ENCODE assay signal across 33 cellular contexts in the genomic region with DNA sequence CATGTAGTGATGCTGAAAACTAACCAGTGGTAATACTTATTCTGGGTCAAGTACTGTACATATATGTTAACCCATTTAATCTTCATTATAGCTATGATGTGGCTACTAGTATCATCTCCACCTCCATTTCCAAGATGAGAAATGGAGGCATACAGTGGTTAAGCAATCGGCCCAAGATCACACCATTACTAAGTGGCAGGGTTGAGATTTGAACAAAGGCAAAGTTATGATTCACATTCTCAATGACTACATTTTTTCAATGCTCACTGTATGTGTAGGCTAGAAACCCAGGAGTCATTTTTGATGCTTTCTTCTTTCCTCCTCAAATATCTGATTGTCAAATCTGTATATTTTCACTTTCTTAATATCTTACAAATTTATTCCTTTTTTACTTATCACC. TPM values are rescaled to one million over a fixed set of nuclear protein-coding genes. Genes with fewer than 3 reads are reported as not detected.
"Had no signal": no experiment of that assay in that cellular context is flagged by ENCODE, and none has a peak within 500 bp of the region (broad histone marks: within the 10 kb centered on the region; RNA-seq: fewer than 3 reads in every experiment).

No MANE protein-coding gene starts in this region.

- H3K27ac ChIP-seq: adrenal gland, ascending aorta, breast epithelium, epithelial cell of prostate, esophagus squamous epithelium had no signal

- H3K4me1 ChIP-seq: adrenal gland, ascending aorta, breast epithelium, esophagus squamous epithelium had no signal

- H3K27ac Mint-ChIP-seq: activated CD4-positive, alpha-beta memory T cell treated with anti-CD3 and anti-CD28 coated beads for 36 hours; activated CD4-positive, alpha-beta T cell treated with anti-CD3 and anti-CD28 coated beads for 36 hours; activated CD4-positive, alpha-beta T cell treated with anti-CD3 and anti-CD28 coated beads, Interleukin-2, amount 10 ng/mL, durations not matched to agents 24 days and 14 days; activated CD8-positive, alpha-beta memory T cell treated with anti-CD3 and anti-CD28 coated beads, Interleukin-2, amount 10 ng/mL, durations not matched to agents 7 days and 5 days; activated CD8-positive, alpha-beta T cell treated with anti-CD3 and anti-CD28 coated beads, Interleukin-2, amount 10 ng/mL, durations not matched to agents 7 days and 5 days; activated naive CD4-positive, alpha-beta T cell treated with anti-CD3 and anti-CD28 coated beads for 36 hours; activated naive CD4-positive, alpha-beta T cell treated with anti-CD3 and anti-CD28 coated beads, Interleukin-2, amount 50 U/mL, for 24 hours; activated naive CD8-positive, alpha-beta T cell treated with anti-CD3 and anti-CD28 coated beads for 36 hours; activated naive CD8-positive, alpha-beta T cell treated with anti-CD3 and anti-CD28 coated beads, Interleukin-2, amount 50 U/mL, for 24 hours; activated T-helper 1 cell treated with anti-CD3 and anti-CD28 coated beads, Interleukin-12 subunit alpha, Interleukin-12 subunit beta, Interleukin-2, Interleukin-4 antibody, amounts not matched to agents 30 ng/mL and 10 ng/mL and 1 ng/mL, durations not matched to agents 14 hours and 24 hours and 36 hours; activated T-helper 2 cell treated with anti-CD3 and anti-CD28 coated beads, Interferon-gamma antibody, Interleukin-2, Interleukin-4, amounts not matched to agents 10 μg/mL and 5 μg/mL and 100 μg/mL, durations not matched to agents 14 hours and 24 hours and 36 hours; brain; effector memory CD8-positive, alpha-beta T cell; T-helper 17 cell; T-helper 2 cell treated with Interferon-gamma antibody and Interleukin-4, amounts not matched to agents 5 μg/mL and 100 μg/mL, for 36 hours had no signal

- H3K9me3 Mint-ChIP-seq: activated CD4-positive, alpha-beta T cell treated with anti-CD3 and anti-CD28 coated beads, Interleukin-2, amount 10 ng/mL, durations not matched to agents 24 days and 14 days; activated naive CD8-positive, alpha-beta T cell treated with anti-CD3 and anti-CD28 coated beads, Interleukin-2, amount 50 U/mL, for 24 hours had no signal

- H3K27me3 ChIP-seq: adrenal gland, ascending aorta, breast epithelium, esophagus squamous epithelium had no signal

- ATAC-seq: activated CD4-positive, alpha-beta T cell treated with anti-CD3 and anti-CD28 coated beads for 36 hours; activated CD8-positive, alpha-beta memory T cell treated with anti-CD3 and anti-CD28 coated beads, Interleukin-2, amount 10 ng/mL, durations not matched to agents 7 days and 5 days; activated CD8-positive, alpha-beta T cell treated with anti-CD3 and anti-CD28 coated beads, Interleukin-2, amount 10 ng/mL, durations not matched to agents 7 days and 5 days; activated naive CD8-positive, alpha-beta T cell treated with anti-CD3 and anti-CD28 coated beads, Interleukin-2, amount 50 U/mL, for 24 hours; effector memory CD8-positive, alpha-beta T cell; T-helper 17 cell had no signal

- H3K36me3 ChIP-seq: adrenal gland, ascending aorta, breast epithelium, esophagus squamous epithelium had no signal

- H3K4me3 ChIP-seq: adrenal gland, ascending aorta, breast epithelium, esophagus squamous epithelium had no signal

- H3K36me3 Mint-ChIP-seq: activated CD4-positive, alpha-beta memory T cell treated with anti-CD3 and anti-CD28 coated beads for 36 hours; activated naive CD8-positive, alpha-beta T cell treated with anti-CD3 and anti-CD28 coated beads for 36 hours had no signal

- H3K4me1 Mint-ChIP-seq: activated CD4-positive, alpha-beta T cell treated with anti-CD3 and anti-CD28 coated beads for 36 hours; activated CD4-positive, alpha-beta T cell treated with anti-CD3 and anti-CD28 coated beads, Interleukin-2, amount 10 ng/mL, durations not matched to agents 24 days and 14 days; activated CD8-positive, alpha-beta memory T cell treated with anti-CD3 and anti-CD28 coated beads, Interleukin-2, amount 10 ng/mL, durations not matched to agents 7 days and 5 days; activated naive CD4-positive, alpha-beta T cell treated with anti-CD3 and anti-CD28 coated beads, Interleukin-2, amount 50 U/mL, for 24 hours; activated naive CD8-positive, alpha-beta T cell treated with anti-CD3 and anti-CD28 coated beads for 36 hours; activated naive CD8-positive, alpha-beta T cell treated with anti-CD3 and anti-CD28 coated beads, Interleukin-2, amount 50 U/mL, for 24 hours; central memory CD8-positive, alpha-beta T cell; T-helper 17 cell had no signal

- H3K4me3 Mint-ChIP-seq: activated CD4-positive, alpha-beta memory T cell treated with anti-CD3 and anti-CD28 coated beads for 36 hours; activated CD4-positive, alpha-beta T cell treated with anti-CD3 and anti-CD28 coated beads for 36 hours; activated CD4-positive, alpha-beta T cell treated with anti-CD3 and anti-CD28 coated beads, Interleukin-2, amount 10 ng/mL, durations not matched to agents 24 days and 14 days; activated CD8-positive, alpha-beta memory T cell treated with anti-CD3 and anti-CD28 coated beads, Interleukin-2, amount 10 ng/mL, durations not matched to agents 7 days and 5 days; activated CD8-positive, alpha-beta T cell treated with anti-CD3 and anti-CD28 coated beads, Interleukin-2, amount 10 ng/mL, durations not matched to agents 7 days and 5 days; activated naive CD4-positive, alpha-beta T cell treated with anti-CD3 and anti-CD28 coated beads for 36 hours; activated naive CD4-positive, alpha-beta T cell treated with anti-CD3 and anti-CD28 coated beads, Interleukin-2, amount 50 U/mL, for 24 hours; activated naive CD8-positive, alpha-beta T cell treated with anti-CD3 and anti-CD28 coated beads for 36 hours; activated naive CD8-positive, alpha-beta T cell treated with anti-CD3 and anti-CD28 coated beads, Interleukin-2, amount 50 U/mL, for 24 hours; activated T-helper 1 cell treated with anti-CD3 and anti-CD28 coated beads, Interleukin-12 subunit alpha, Interleukin-12 subunit beta, Interleukin-2, Interleukin-4 antibody, amounts not matched to agents 30 ng/mL and 10 ng/mL and 1 ng/mL, durations not matched to agents 14 hours and 24 hours and 36 hours; brain; central memory CD8-positive, alpha-beta T cell; effector memory CD8-positive, alpha-beta T cell; T-helper 17 cell; T-helper 2 cell treated with Interferon-gamma antibody and Interleukin-4, amounts not matched to agents 5 μg/mL and 100 μg/mL, for 36 hours had no signal

- DNase-seq: activated CD4-positive, alpha-beta memory T cell treated with anti-CD3 and anti-CD28 coated beads for 36 hours; activated CD4-positive, alpha-beta T cell treated with anti-CD3 and anti-CD28 coated beads for 36 hours; activated CD4-positive, alpha-beta T cell treated with anti-CD3 and anti-CD28 coated beads, Interleukin-2, amount 10 ng/mL, durations not matched to agents 24 days and 14 days; activated CD4-positive, CD25-positive, alpha-beta regulatory T cell; activated CD4-positive, CD25-positive, alpha-beta regulatory T cell treated with anti-CD3 and anti-CD28 coated beads, Interleukin-2, amount 50 U/mL, for 72 hours; activated CD8-positive, alpha-beta memory T cell treated with anti-CD3 and anti-CD28 coated beads, Interleukin-2, amount 10 ng/mL, durations not matched to agents 7 days and 5 days; activated CD8-positive, alpha-beta memory T cell treated with anti-CD3 and anti-CD28 coated beads, Interleukin-2, amount 50 U/mL, for 4 hours; activated CD8-positive, alpha-beta T cell treated with anti-CD3 and anti-CD28 coated beads, Interleukin-2, amount 10 ng/mL, durations not matched to agents 7 days and 5 days; activated effector memory CD4-positive, alpha-beta T cell treated with anti-CD3 and anti-CD28 coated beads, Interleukin-2, amount 50 U/mL, for 16 hours; activated naive CD4-positive, alpha-beta T cell treated with anti-CD3 and anti-CD28 coated beads for 36 hours; activated naive CD8-positive, alpha-beta T cell treated with anti-CD3 and anti-CD28 coated beads for 36 hours; activated naive CD8-positive, alpha-beta T cell treated with anti-CD3 and anti-CD28 coated beads, Interleukin-2, amount 50 U/mL, for 24 hours; activated T-cell treated with anti-CD3 and anti-CD28 coated beads, Interleukin-2, amount 50 U/mL, for 1 hour; activated T-cell treated with anti-CD3 and anti-CD28 coated beads, Interleukin-2, amount 50 U/mL, for 48 hours; adrenal gland; cortex of kidney; dermis blood vessel endothelial cell; effector CD4-positive, alpha-beta T cell; effector memory CD8-positive, alpha-beta T cell; esophagus squamous epithelium; head of caudate nucleus; T-helper 1 cell; T-helper 17 cell; T1000 had no signal

RNA-seq across cellular contexts. Expression of gene ABI3BP, which starts 30.2 kb away (rescaled TPM):
- total RNA-seq: activated CD4-positive, alpha-beta memory T cell treated with anti-CD3 and anti-CD28 coated beads for 36 hours; activated CD4-positive, alpha-beta T cell treated with anti-CD3 and anti-CD28 coated beads for 36 hours; activated CD4-positive, alpha-beta T cell treated with anti-CD3 and anti-CD28 coated beads, Interleukin-2, amount 10 ng/mL, durations not matched to agents 24 days and 14 days; activated naive CD4-positive, alpha-beta T cell treated with anti-CD3 and anti-CD28 coated beads for 36 hours; activated T-helper 1 cell treated with anti-CD3 and anti-CD28 coated beads, Interleukin-12 subunit alpha, Interleukin-12 subunit beta, Interleukin-2, Interleukin-4 antibody, amounts not matched to agents 30 ng/mL and 10 ng/mL and 1 ng/mL, durations not matched to agents 14 hours and 24 hours and 36 hours; activated T-helper 2 cell treated with anti-CD3 and anti-CD28 coated beads, Interferon-gamma antibody, Interleukin-2, Interleukin-4, amounts not matched to agents 10 μg/mL and 5 μg/mL and 100 μg/mL, durations not matched to agents 14 hours and 24 hours and 36 hours; T-helper 17 cell had no signal
